ENCODE assay signal across 28 cellular contexts in the genomic region with DNA sequence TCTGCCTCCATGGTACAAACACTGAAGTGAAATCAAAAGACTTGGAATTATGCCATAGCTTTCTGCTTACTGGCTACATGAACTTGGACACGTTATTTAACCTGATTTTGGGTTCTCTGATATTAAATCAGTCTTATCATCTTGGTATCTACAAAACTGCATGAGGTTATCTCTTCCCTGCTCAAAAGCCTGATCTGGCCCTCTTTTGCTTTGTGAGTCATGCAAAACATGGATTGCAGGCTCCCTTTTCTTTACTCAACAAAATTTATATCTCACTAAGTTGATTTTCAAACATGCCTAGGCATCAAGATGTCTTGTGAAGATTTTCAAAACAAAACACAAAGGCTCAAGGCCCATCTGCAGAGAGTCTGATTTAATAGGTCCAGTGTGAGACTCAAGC.
"Had no signal": no experiment of that assay in that cellular context is flagged by ENCODE, and none has a peak within 500 bp of the region (broad histone marks: within the 10 kb centered on the region; RNA-seq: fewer than 3 reads in every experiment).

No MANE protein-coding gene starts in this region.

- H3K27me3 ChIP-seq: MG63, SJCRH30 had no signal

- H3K27ac ChIP-seq: SJCRH30 had no signal

- DNase-seq: activated B cell treated with CpG ODN at 0.5 μM for 24 hours; activated CD4-positive, alpha-beta memory T cell treated with anti-CD3 and anti-CD28 coated beads for 36 hours; activated CD4-positive, alpha-beta T cell treated with anti-CD3 and anti-CD28 coated beads, Interleukin-2, amount 10 ng/mL, durations not matched to agents 7 days and 5 days; activated CD8-positive, alpha-beta memory T cell treated with anti-CD3 and anti-CD28 coated beads for 24 hours; activated effector memory CD4-positive, alpha-beta T cell treated with anti-CD3 and anti-CD28 coated beads, Interleukin-2, amount 50 U/mL, for 16 hours; activated naive CD4-positive, alpha-beta T cell treated with Interleukin-2 at 50 U/mL for 16 hours; activated naive CD8-positive, alpha-beta T cell treated with anti-CD3 and anti-CD28 coated beads, Interleukin-2, amount 50 U/mL, for 24 hours; activated T-cell treated with anti-CD3 and anti-CD28 coated beads, Interleukin-2, amount 50 U/mL, for 4 hours; cerebellar nuclear complex; MG63; NCI-H1092 treated with DMSO at 0.1 percent for 48 hours; NCI-H1417 treated with DMSO at 0.1 percent for 48 hours; NCI-H1694; NCI-H2029; NCI-H2107; NCI-H2171 treated with DMSO at 0.1 percent for 48 hours; NCI-H345; NCI-H510A; NCI-H526 treated with DMSO at 0.1 percent for 48 hours; NCI-H82; OCI-M1; RPMI8226; SJCRH30; T-helper 17 cell; T-helper 9 cell had no signal

- H3K4me3 ChIP-seq: MG63, SJCRH30 had no signal

- H3K36me3 ChIP-seq: MG63, SJCRH30 had no signal

- ATAC-seq: activated naive CD4-positive, alpha-beta T cell treated with anti-CD3 and anti-CD28 coated beads, Interleukin-2, amount 50 U/mL, for 72 hours; activated naive CD8-positive, alpha-beta T cell treated with anti-CD3 and anti-CD28 coated beads, Interleukin-2, amount 50 U/mL, for 24 hours; activated T-cell treated with anti-CD3 and anti-CD28 coated beads, Interleukin-2, amount 50 U/mL, for 4 hours; Panc1; Right ventricle myocardium inferior; T-helper 17 cell had no signal
